Comparison of ENCODE assay signal across 8 cellular contexts in the genomic region with DNA sequence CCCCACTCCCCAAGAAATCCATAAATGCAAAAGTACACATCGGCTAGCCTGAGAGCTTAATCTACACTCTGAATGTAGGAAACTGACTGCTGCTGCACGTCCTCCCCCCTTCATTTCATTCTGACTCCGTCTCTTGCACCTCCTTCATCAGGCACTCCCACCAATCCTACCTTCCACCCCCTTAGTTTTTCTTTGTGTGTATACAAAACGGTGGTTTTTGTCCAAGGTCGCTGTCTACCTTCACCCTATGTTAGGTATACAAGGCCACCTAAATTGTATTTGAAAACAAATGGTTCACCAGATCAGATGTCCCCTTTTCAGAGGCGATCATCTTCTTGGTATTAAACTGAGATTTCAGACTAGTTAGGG. TPM values are rescaled to one million over a fixed set of nuclear protein-coding genes. Genes with fewer than 3 reads are reported as not detected.
A peak's percentile ranks its signal among the peaks of the same experiment; 100 is the strongest.
DNase-seq lines count a peak whose midpoint lies in the region; ATAC-seq lines count a peak whose summit lies in the region.

No MANE protein-coding gene starts in this region.

- peak in 2 of 3 donors; percentile 25 to 50 for DNase-seq in CD4-positive, CD25-positive, alpha-beta regulatory T cell
- DNase-seq in Jurkat, Clone E6-1 (ENCODE audit: low read depth, low spot score): no peak
- DNase-seq in amniotic epithelial cell (ENCODE audit: low read depth) (peak; percentile 32), sciatic nerve (ENCODE audit: low spot score) (no peak)
- DNase-seq in activated CD4-positive, alpha-beta T cell treated with anti-CD3 and anti-CD28 coated beads for 48 hours: no peak

- no peaks in the 10 kb centered on the region for H3K9me3 Mint-ChIP-seq in CD4-positive, CD25-positive, alpha-beta regulatory T cell
- H3K9me3 Mint-ChIP-seq in stimulated activated memory B cell treated with anti-CD40 and anti-IgM and Interleukin-4, amounts not matched to agents 10 μg/mL and 1 μg/mL and 100 μg/mL, for 72 hours: no peaks in the 10 kb centered on the region

- peaks cover 65% of the 10 kb centered on the region for H3K4me1 ChIP-seq in CD4-positive, CD25-positive, alpha-beta regulatory T cell (ENCODE audit: control insufficient read depth, insufficient read depth, low read length, poor library complexity, severe bottlenecking)

- intact Hi-C loops in sciatic nerve (cut with DNase I): no loop called here

- no peaks in the 10 kb centered on the region for H3K27me3 ChIP-seq in CD4-positive, CD25-positive, alpha-beta regulatory T cell (ENCODE audit: control insufficient read depth, insufficient read depth, low read length)

- peaks cover 39 to 62% (median 50%) of the 10 kb centered on the region in 4 donors for H3K4me1 Mint-ChIP-seq in CD4-positive, CD25-positive, alpha-beta regulatory T cell
- peaks cover 54% of the 10 kb centered on the region for H3K4me1 Mint-ChIP-seq in stimulated activated memory B cell treated with anti-CD40 and anti-IgM and Interleukin-4, amounts not matched to agents 10 μg/mL and 1 μg/mL and 100 μg/mL, for 72 hours

- H3K4me3 Mint-ChIP-seq in CD4-positive, CD25-positive, alpha-beta regulatory T cell: peak overlapping the region; percentile 92 to 97 (median 94)
- H3K4me3 Mint-ChIP-seq in stimulated activated memory B cell treated with anti-CD40 and anti-IgM and Interleukin-4, amounts not matched to agents 10 μg/mL and 1 μg/mL and 100 μg/mL, for 72 hours: peak overlapping the region; percentile 82

- peak overlapping the region; percentile 95 to 97 (median 95) for H3K27ac Mint-ChIP-seq in CD4-positive, CD25-positive, alpha-beta regulatory T cell
- peak overlapping the region; percentile 98 for H3K27ac Mint-ChIP-seq in stimulated activated memory B cell treated with anti-CD40 and anti-IgM and Interleukin-4, amounts not matched to agents 10 μg/mL and 1 μg/mL and 100 μg/mL, for 72 hours

- peak overlapping the region; percentile 90 for H3K27ac ChIP-seq in CD4-positive, CD25-positive, alpha-beta regulatory T cell (ENCODE audit: insufficient read depth, low read length, poor library complexity, severe bottlenecking)

- peaks cover 4% of the 10 kb centered on the region for H3K36me3 Mint-ChIP-seq in CD4-positive, CD25-positive, alpha-beta regulatory T cell
- peaks cover 31% of the 10 kb centered on the region for H3K36me3 Mint-ChIP-seq in stimulated activated memory B cell treated with anti-CD40 and anti-IgM and Interleukin-4, amounts not matched to agents 10 μg/mL and 1 μg/mL and 100 μg/mL, for 72 hours

- peak overlapping the region; percentile 91 for H3K4me3 ChIP-seq in CD4-positive, CD25-positive, alpha-beta regulatory T cell (ENCODE audit: low read depth, low read length)
- peak overlapping the region; percentile 74 for H3K4me3 ChIP-seq in Jurkat, Clone E6-1 (ENCODE audit: low read length)
- peak overlapping the region; percentile 65 for H3K4me3 ChIP-seq in iPS-18c (ENCODE audit: insufficient read depth, low read depth, low read length)

- no peaks in the 10 kb centered on the region for H3K27me3 Mint-ChIP-seq in CD4-positive, CD25-positive, alpha-beta regulatory T cell
- H3K27me3 Mint-ChIP-seq in stimulated activated memory B cell treated with anti-CD40 and anti-IgM and Interleukin-4, amounts not matched to agents 10 μg/mL and 1 μg/mL and 100 μg/mL, for 72 hours: no peaks in the 10 kb centered on the region

- H3K9me3 ChIP-seq in CD4-positive, CD25-positive, alpha-beta regulatory T cell (ENCODE audit: control insufficient read depth in 2 of 2, low read length in 2 of 2): no peaks in the 10 kb centered on the region
- no peaks in the 10 kb centered on the region for H3K9me3 ChIP-seq in iPS-18c (ENCODE audit: control insufficient read depth, insufficient read depth, low read length)

- H3K36me3 ChIP-seq in CD4-positive, CD25-positive, alpha-beta regulatory T cell (ENCODE audit: control insufficient read depth, insufficient read depth, low read length): peaks cover 10% of the 10 kb centered on the region

- ATAC-seq in CD4-positive, CD25-positive, alpha-beta regulatory T cell (ENCODE audit: low read depth in 2 of 2): no peak
- ATAC-seq in stimulated activated memory B cell treated with anti-CD40 and anti-IgM and Interleukin-4, amounts not matched to agents 10 μg/mL and 1 μg/mL and 100 μg/mL, for 72 hours: no peak
- ATAC-seq in HG02970 (IDR thresholded peaks at IDR 0.05; ENCODE audit: low FRiP score, unreplicated experiment) (no peak), sciatic nerve (no peak)

RNA-seq across cellular contexts. Expression of a gene that starts 1.9 kb away (rescaled TPM):
- 209 TPM for total RNA-seq in CD4-positive, CD25-positive, alpha-beta regulatory T cell
- 1 to 10 TPM; 2.6 to 5.3 (median 3.3) TPM for polyA plus RNA-seq in CD4-positive, CD25-positive, alpha-beta regulatory T cell
- 46.3 TPM for polyA plus RNA-seq in Jurkat, Clone E6-1 (2012; ENCODE audit: insufficient read depth, insufficient read length)
- total RNA-seq in sciatic nerve: 82.4 TPM

Comparison
In these comparisons a context has a peak if more than half of its experiments do, and no peak if none do; other contexts are left out.
1. DNase-seq: peak in CD4-positive, CD25-positive, alpha-beta regulatory T cell (2 of 3) and amniotic epithelial cell (single experiment); none in Jurkat, Clone E6-1 (single experiment), sciatic nerve (single experiment) and activated CD4-positive, alpha-beta T cell treated with anti-CD3 and anti-CD28 coated beads for 48 hours (single experiment).
2. Peak in every context shown above with its lines, with median percentiles within 50 percentile points of each other: H3K4me3 ChIP-seq.